ENCODE assay signal across 16 cellular contexts in genomic region chr17:79064026-79064425, GRCh38. TPM values are rescaled to one million over a fixed set of nuclear protein-coding genes. Genes with fewer than 3 reads are reported as not detected.
"Had no signal": no experiment of that assay in that cellular context is flagged by ENCODE, and none has a peak within 500 bp of the region (broad histone marks: within the 10 kb centered on the region; RNA-seq: fewer than 3 reads in every experiment).

No MANE protein-coding gene starts in this region.

- H3K9me3 ChIP-seq: gastroesophageal sphincter, heart left ventricle, psoas muscle, thoracic aorta, upper lobe of left lung had no signal

- H3K4me3 ChIP-seq: gastroesophageal sphincter, heart left ventricle, psoas muscle, thoracic aorta, upper lobe of left lung had no signal

- H3K27ac ChIP-seq: gastroesophageal sphincter, heart left ventricle, psoas muscle, thoracic aorta, upper lobe of left lung had no signal

- H3K27me3 ChIP-seq: gastroesophageal sphincter, heart left ventricle, upper lobe of left lung had no signal

- DNase-seq: activated B cell treated with CpG ODN at 0.5 μM for 24 hours; activated CD4-positive, alpha-beta memory T cell treated with anti-CD3 and anti-CD28 coated beads, Interleukin-2, amount 10 ng/mL, durations not matched to agents 7 days and 5 days; activated CD4-positive, alpha-beta T cell treated with anti-CD3 and anti-CD28 coated beads for 48 hours; activated CD8-positive, alpha-beta memory T cell treated with anti-CD3 and anti-CD28 coated beads, Interleukin-2, amount 10 ng/mL, durations not matched to agents 7 days and 5 days; activated naive CD4-positive, alpha-beta T cell treated with anti-CD3 and anti-CD28 coated beads for 36 hours; effector CD4-positive, alpha-beta T cell; heart left ventricle; kidney glomerular epithelial cell; left ventricle myocardium superior; naive B cell; psoas muscle; small intestine; stimulated activated CD4-positive, alpha-beta T cell treated with anti-CD3 and anti-CD28 coated beads, Interleukin-4, amount 100 ng/mL, for 1 hour; upper lobe of left lung had no signal

- H3K4me1 ChIP-seq: gastroesophageal sphincter, psoas muscle, upper lobe of left lung had no signal

- H3K36me3 ChIP-seq: gastroesophageal sphincter, heart left ventricle, thoracic aorta, upper lobe of left lung had no signal

RNA-seq across cellular contexts. Expression of gene C1QTNF1, which starts 40.1 kb away (rescaled TPM):
- total RNA-seq: activated B cell treated with CpG ODN at 0.5 μM for 24 hours; activated CD4-positive, alpha-beta memory T cell treated with anti-CD3 and anti-CD28 coated beads, Interleukin-2, amount 10 ng/mL, durations not matched to agents 7 days and 5 days; activated CD8-positive, alpha-beta memory T cell treated with anti-CD3 and anti-CD28 coated beads, Interleukin-2, amount 10 ng/mL, durations not matched to agents 7 days and 5 days had no signal
